Comparison of ENCODE assay signal across 14 cellular contexts in genomic region chr12:51887476-51888315, GRCh38. TPM values are rescaled to one million over a fixed set of nuclear protein-coding genes. Genes with fewer than 3 reads are reported as not detected.
A peak's percentile ranks its signal among the peaks of the same experiment; 100 is the strongest.
DNase-seq lines count a peak whose midpoint lies in the region; ATAC-seq and TF ChIP-seq lines count a peak whose summit lies in the region.
"Had no signal": no experiment of that assay in that cellular context is flagged by ENCODE, and none has a peak within 500 bp of the region (broad histone marks: within the 10 kb centered on the region; RNA-seq: fewer than 3 reads in every experiment).

TSS of gene ANKRD33 (plus strand) at chr12:51888103. CDS start at chr12:51888187, 84 bp downstream.

- TF ChIP-seq POLR2A in adrenal gland (IDR thresholded peaks at IDR 0.05) = no peak

- H3K4me3 Mint-ChIP-seq in stimulated activated naive B cell treated with anti-CD40 and anti-IgM and Interleukin-4, amounts not matched to agents 10 μg/mL and 1 μg/mL and 100 μg/mL, for 72 hours = no peak within 1 kb of the TSS

- intact Hi-C loops in adrenal gland (cut with DNase I) = no loop called here

- H3K36me3 ChIP-seq in adrenal gland (replicated peaks in 1 of 2) (no peaks in the 10 kb centered on the region), iPS-20b (ENCODE audit: insufficient read depth, low read depth, low read length) (no peaks in the 10 kb centered on the region)
- H3K36me3 ChIP-seq: tibial artery had no signal

- H3K4me3 ChIP-seq in adrenal gland (no peak within 1 kb of the TSS), iPS-20b (ENCODE audit: low read length) (peak within 1 kb of the TSS; percentile 65)
- H3K4me3 ChIP-seq: tibial artery had no signal

- peaks cover 0 to 4% of the 10 kb centered on the region in 2 donors for H3K9me3 Mint-ChIP-seq in stimulated activated naive B cell treated with anti-CD40 and anti-IgM and Interleukin-4, amounts not matched to agents 10 μg/mL and 1 μg/mL and 100 μg/mL, for 72 hours

- H3K9me3 ChIP-seq in adrenal gland (replicated peaks in 1 of 3) (no peaks in the 10 kb centered on the region), iPS-20b (ENCODE audit: insufficient read depth, low read depth, low read length) (no peaks in the 10 kb centered on the region)
- H3K9me3 ChIP-seq: tibial artery had no signal

- WGBS in adrenal gland, 4 donors = 45 to 67% (median 56%) methylated on average over 33 to 41 of the region's 41 CpGs

- no peaks in the 10 kb centered on the region for H3K27me3 ChIP-seq in adrenal gland
- peaks cover 14% of the 10 kb centered on the region for H3K27me3 ChIP-seq in iPS-20b (ENCODE audit: insufficient read depth, low read length)

- no peak for TF ChIP-seq CTCF in adrenal gland (IDR thresholded peaks at IDR 0.05)

- peak; percentile 23 to 33 for ATAC-seq in stimulated activated naive B cell treated with anti-CD40 and anti-IgM and Interleukin-4, amounts not matched to agents 10 μg/mL and 1 μg/mL and 100 μg/mL, for 72 hours (replicated peaks)

- peaks cover 4 to 19% of the 10 kb centered on the region in 2 donors for H3K4me1 Mint-ChIP-seq in stimulated activated naive B cell treated with anti-CD40 and anti-IgM and Interleukin-4, amounts not matched to agents 10 μg/mL and 1 μg/mL and 100 μg/mL, for 72 hours

- DNase-seq in activated CD4-positive, alpha-beta T cell treated with anti-CD3 and anti-CD28 coated beads for 48 hours = peak; percentile 36
- no peak for DNase-seq in activated CD4-positive, alpha-beta T cell treated with anti-CD3 and anti-CD28 coated beads, Interleukin-2, amount 50 U/mL, for 48 hours
- DNase-seq in adrenal gland = peak in 4 of 7 donors; percentile 40 to 70 (median 50)
- DNase-seq in stimulated activated naive B cell treated with anti-CD40 and anti-IgM and Interleukin-4, amounts not matched to agents 10 μg/mL and 1 μg/mL and 100 μg/mL, for 72 hours = no peak
- no peak for DNase-seq in NCI-H345 (lab: John Stamatoyannopoulos, UW)
- DNase-seq in stimulated activated CD4-positive, alpha-beta T cell treated with anti-CD3 and anti-CD28 coated beads, Interleukin-2, amount 100 ng/mL, for 48 hours = no peak
- DNase-seq in KG1 (lab: John Stamatoyannopoulos, UW) = no peak
- DNase-seq: activated CD8-positive, alpha-beta memory T cell treated with anti-CD3 and anti-CD28 coated beads, Interleukin-2, amount 50 U/mL, for 48 hours; effector CD8-positive, alpha-beta T cell; mammary epithelial cell; NCI-H1436 had no signal

- H3K36me3 Mint-ChIP-seq in stimulated activated naive B cell treated with anti-CD40 and anti-IgM and Interleukin-4, amounts not matched to agents 10 μg/mL and 1 μg/mL and 100 μg/mL, for 72 hours = no peaks in the 10 kb centered on the region

- no peak within 1 kb of the TSS for H3K27ac Mint-ChIP-seq in stimulated activated naive B cell treated with anti-CD40 and anti-IgM and Interleukin-4, amounts not matched to agents 10 μg/mL and 1 μg/mL and 100 μg/mL, for 72 hours

- peaks cover 5 to 15% of the 10 kb centered on the region in 2 donors for H3K27me3 Mint-ChIP-seq in stimulated activated naive B cell treated with anti-CD40 and anti-IgM and Interleukin-4, amounts not matched to agents 10 μg/mL and 1 μg/mL and 100 μg/mL, for 72 hours

- no peak within 1 kb of the TSS for H3K27ac ChIP-seq in adrenal gland
- H3K27ac ChIP-seq in iPS-20b (ENCODE audit: low read length) = no peak within 1 kb of the TSS

- no peak within 1 kb of the TSS for H3K9ac ChIP-seq in iPS-20b (ENCODE audit: low read depth, low read length)

- peaks cover 0 to 10% of the 10 kb centered on the region in 2 donors for H3K4me1 ChIP-seq in adrenal gland (replicated peaks in 1 of 2)
- peaks cover 4% of the 10 kb centered on the region; the same call in 1 of the 2 replicates for H3K4me1 ChIP-seq in iPS-20b (ENCODE audit: insufficient read depth, low read length)

RNA-seq across cellular contexts. Expression of gene ANKRD33, which starts in this region (rescaled TPM):
- under 1 TPM in 1 of 8 donors, not detected in 7; 0.41 TPM for total RNA-seq in adrenal gland
- under 1 TPM in 1 of 3 donors, not detected in 2; 0.24 TPM for polyA plus RNA-seq in adrenal gland
- total RNA-seq: mammary epithelial cell, SK-MEL-5 had no signal
- polyA plus RNA-seq: mammary epithelial cell had no signal

Comparison
In these comparisons a context has a peak if more than half of its experiments do, and no peak if none do; other contexts are left out.
1. Peak in DNase-seq in adrenal gland; RNA of the gene not detected or under 1 TPM.